26 cellular contexts compared by ENCODE assay signal in the genomic region with DNA sequence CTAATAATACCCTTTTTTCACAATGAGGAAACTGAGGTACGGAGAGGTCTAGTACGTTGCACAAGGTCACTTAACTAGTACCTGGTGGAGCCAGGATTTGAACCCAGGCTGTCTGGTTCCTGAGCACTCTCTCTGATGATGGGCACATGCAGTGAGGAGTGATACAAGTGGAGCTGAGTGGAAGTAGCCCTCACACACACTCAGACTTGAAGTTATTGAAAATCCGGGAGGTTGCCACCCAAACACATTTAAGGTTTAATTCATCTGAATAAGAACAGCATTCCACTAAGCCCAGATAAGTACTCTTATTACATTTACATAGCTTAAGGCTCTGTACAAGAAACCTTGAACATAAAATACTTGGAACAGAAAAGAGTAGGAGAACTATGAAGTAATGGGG. TPM values are rescaled to one million over a fixed set of nuclear protein-coding genes. Genes with fewer than 3 reads are reported as not detected.
DNase-seq lines count a peak whose midpoint lies in the region; ATAC-seq, FAIRE-seq and TF ChIP-seq lines count a peak whose summit lies in the region.
"Had no signal": no experiment of that assay in that cellular context is flagged by ENCODE, and none has a peak within 500 bp of the region (broad histone marks: within the 10 kb centered on the region; RNA-seq: fewer than 3 reads in every experiment).

No MANE protein-coding gene starts in this region.

- TF ChIP-seq RAD21 in K562 (CRISPR knock-in tag; conservative IDR thresholded peaks at IDR 0.05 in 1 of 2, IDR thresholded peaks at IDR 0.05 in 1 of 2), result no peak

- in situ Hi-C loops in K562 (cut with MboI), result no loop called here

- H3K36me3 ChIP-seq in K562 (ENCODE audit: control insufficient read depth, insufficient read depth, low read length) (no peaks in the 10 kb centered on the region), upper lobe of left lung (no peaks in the 10 kb centered on the region)
- H3K36me3 ChIP-seq: BE2C, brain microvascular endothelial cell, colonic mucosa had no signal

- H3K4me3 Mint-ChIP-seq in activated CD4-positive, alpha-beta T cell treated with anti-CD3 and anti-CD28 coated beads, Interleukin-2, amount 10 ng/mL, durations not matched to agents 24 days and 14 days, result peak overlapping the region; percentile 84
- H3K4me3 Mint-ChIP-seq in T-helper 1 cell treated with Interleukin-12 subunit alpha and Interleukin-12 subunit beta and Interleukin-4 antibody, amounts not matched to agents 30 μg/mL and 1 μg/mL, for 36 hours, result peak overlapping the region; percentile 98
- H3K4me3 Mint-ChIP-seq in stimulated activated effector memory CD8-positive, alpha-beta T cell treated with anti-CD3 and anti-CD28 coated beads, Interleukin-12 subunit alpha, Interleukin-12 subunit beta, amount 100 ng/mL, for 72 hours, result peak overlapping the region; percentile 72

- ATAC-seq in K562 (no peak), esophagus mucosa (no peak), upper lobe of left lung (ENCODE audit: low FRiP score in 2 of 2) (no peak), GM19452 (IDR thresholded peaks at IDR 0.05; ENCODE audit: unreplicated experiment) (no peak)
- ATAC-seq in stimulated activated effector memory CD8-positive, alpha-beta T cell treated with anti-CD3 and anti-CD28 coated beads, Interleukin-12 subunit alpha, Interleukin-12 subunit beta, amount 100 ng/mL, for 72 hours, result no peak

- no TSS peak for BruUV-seq in K562 (replicated peaks; lab: Mats Ljungman, UMichigan)

- DNase-seq in activated CD4-positive, alpha-beta T cell treated with anti-CD3 and anti-CD28 coated beads, Interleukin-2, amount 10 ng/mL, durations not matched to agents 24 days and 14 days, result peak; percentile 70
- no peak for DNase-seq in activated CD4-positive, alpha-beta T cell treated with anti-CD3 and anti-CD28 coated beads, Interleukin-2, amount 50 U/mL, for 1 hour
- no peak for DNase-seq in K562 (ENCODE audit: extremely low read depth in 1 of 4, low spot score in 3 of 4)
- DNase-seq in stimulated activated effector memory CD8-positive, alpha-beta T cell treated with anti-CD3 and anti-CD28 coated beads, Interleukin-12 subunit alpha, Interleukin-12 subunit beta, amount 100 ng/mL, for 72 hours (ENCODE audit: low spot score in 2 of 2), result no peak
- no peak for DNase-seq in upper lobe of left lung
- DNase-seq: activated CD8-positive, alpha-beta memory T cell treated with anti-CD3 and anti-CD28 coated beads for 24 hours; BE2C; brain microvascular endothelial cell; colonic mucosa; GDM1; islet precursor cell; Karpas-422; NCI-H1092; NCI-H2171 treated with DMSO at 0.1 percent for 48 hours; posterior cingulate gyrus; Right ventricle myocardium superior; stimulated activated CD4-positive, alpha-beta T cell treated with anti-CD3 and anti-CD28 coated beads, Interleukin-1b, Interleukin-23, amount 100 ng/mL, for 48 hours had no signal

- H2AFZ ChIP-seq in K562 (ENCODE audit: low read depth, low read length), result peak overlapping the region; percentile 78
- H2AFZ ChIP-seq: hepatocyte had no signal

- peaks cover 91% of the 10 kb centered on the region; the same call in 2 of the 3 replicates for H3K79me2 ChIP-seq in K562 (ENCODE audit: control insufficient read depth, insufficient read depth, low read length)
- H3K79me2 ChIP-seq: hepatocyte had no signal

- H3K4me1 Mint-ChIP-seq in activated CD4-positive, alpha-beta T cell treated with anti-CD3 and anti-CD28 coated beads, Interleukin-2, amount 10 ng/mL, durations not matched to agents 24 days and 14 days, result peaks cover 55% of the 10 kb centered on the region
- peaks cover 57% of the 10 kb centered on the region for H3K4me1 Mint-ChIP-seq in T-helper 1 cell treated with Interleukin-12 subunit alpha and Interleukin-12 subunit beta and Interleukin-4 antibody, amounts not matched to agents 30 μg/mL and 1 μg/mL, for 36 hours (ENCODE audit: low read depth)
- peaks cover 47% of the 10 kb centered on the region for H3K4me1 Mint-ChIP-seq in stimulated activated effector memory CD8-positive, alpha-beta T cell treated with anti-CD3 and anti-CD28 coated beads, Interleukin-12 subunit alpha, Interleukin-12 subunit beta, amount 100 ng/mL, for 72 hours

- H3K4me3 ChIP-seq in K562, result no peak overlapping the region
- H3K4me3 ChIP-seq in upper lobe of left lung, result no peak overlapping the region
- H3K4me3 ChIP-seq: hepatocyte, lung had no signal

- H4K20me1 ChIP-seq in K562 (replicated peaks; ENCODE audit: control insufficient read depth, insufficient read depth, low read length), result no peaks in the 10 kb centered on the region

- FAIRE-seq in K562 (lab: Jason Lieb, UNC), result no peak
- FAIRE-seq: A204.1, H1, urothelium cell line had no signal

- H3K27ac ChIP-seq in K562 (ENCODE audit: extremely low read depth, low read depth, low read length) (peak overlapping the region; percentile 73; the same call in 1 of the 3 replicates), upper lobe of left lung (no peak overlapping the region)
- H3K27ac ChIP-seq: brain microvascular endothelial cell, colonic mucosa, hepatocyte had no signal

- peak overlapping the region; percentile 38 to 52; a peak in 3 of 4 replicates for H3K9ac ChIP-seq in K562 (ENCODE audit: insufficient read depth in 1 of 2, low read depth in 2 of 2, low read length in 2 of 2)

- H3K27me3 Mint-ChIP-seq in activated CD4-positive, alpha-beta T cell treated with anti-CD3 and anti-CD28 coated beads, Interleukin-2, amount 10 ng/mL, durations not matched to agents 24 days and 14 days, result no peaks in the 10 kb centered on the region
- H3K27me3 Mint-ChIP-seq in T-helper 1 cell treated with Interleukin-12 subunit alpha and Interleukin-12 subunit beta and Interleukin-4 antibody, amounts not matched to agents 30 μg/mL and 1 μg/mL, for 36 hours (ENCODE audit: low read depth), result no peaks in the 10 kb centered on the region

- H3K4me2 ChIP-seq in K562 (ENCODE audit: insufficient read depth, low read length), result peak overlapping the region; percentile 50
- H3K4me2 ChIP-seq: hepatocyte had no signal

- peak overlapping the region; percentile 91 for H3K27ac Mint-ChIP-seq in activated CD4-positive, alpha-beta T cell treated with anti-CD3 and anti-CD28 coated beads, Interleukin-2, amount 10 ng/mL, durations not matched to agents 24 days and 14 days
- peak overlapping the region; percentile 91 for H3K27ac Mint-ChIP-seq in T-helper 1 cell treated with Interleukin-12 subunit alpha and Interleukin-12 subunit beta and Interleukin-4 antibody, amounts not matched to agents 30 μg/mL and 1 μg/mL, for 36 hours
- peak overlapping the region; percentile 97 for H3K27ac Mint-ChIP-seq in stimulated activated effector memory CD8-positive, alpha-beta T cell treated with anti-CD3 and anti-CD28 coated beads, Interleukin-12 subunit alpha, Interleukin-12 subunit beta, amount 100 ng/mL, for 72 hours

- 12% methylated on average over 3 of the region's 3 CpGs for WGBS in K562 (ENCODE audit: insufficient coverage, low coverage, missing lambda C conversion rate)
- 65 to 68% methylated on average over 3 of the region's 3 CpGs for WGBS in upper lobe of left lung, 2 donors

- no peaks in the 10 kb centered on the region for H3K9me1 ChIP-seq in K562 (ENCODE audit: control insufficient read depth, insufficient read depth, low read length)

- H3K27me3 ChIP-seq in K562 (ENCODE audit: control insufficient read depth in 2 of 2, insufficient read depth in 2 of 2, low read length in 2 of 2) (no peaks in the 10 kb centered on the region), upper lobe of left lung (no peaks in the 10 kb centered on the region)

- no peak for TF ChIP-seq POLR2A in K562 (conservative IDR thresholded peaks at IDR 0.05)
- no peak for TF ChIP-seq POLR2A in upper lobe of left lung (IDR thresholded peaks at IDR 0.05)

- CTCF ChIA-PET in K562 (lab: Yijun Ruan, JAX; ENCODE audit: low intra/inter-chr PET ratio), result no interaction called here

- peaks cover 7% of the 10 kb centered on the region for H3K36me3 Mint-ChIP-seq in activated CD4-positive, alpha-beta T cell treated with anti-CD3 and anti-CD28 coated beads, Interleukin-2, amount 10 ng/mL, durations not matched to agents 24 days and 14 days (ENCODE audit: low read depth)
- H3K36me3 Mint-ChIP-seq in T-helper 1 cell treated with Interleukin-12 subunit alpha and Interleukin-12 subunit beta and Interleukin-4 antibody, amounts not matched to agents 30 μg/mL and 1 μg/mL, for 36 hours (ENCODE audit: low read depth), result peaks cover 50% of the 10 kb centered on the region
- peaks cover 43% of the 10 kb centered on the region for H3K36me3 Mint-ChIP-seq in stimulated activated effector memory CD8-positive, alpha-beta T cell treated with anti-CD3 and anti-CD28 coated beads, Interleukin-12 subunit alpha, Interleukin-12 subunit beta, amount 100 ng/mL, for 72 hours

- no peaks in the 10 kb centered on the region for H3K9me3 ChIP-seq in K562 (replicated peaks; ENCODE audit: control insufficient read depth, insufficient read depth, low read depth, low read length)
- H3K9me3 ChIP-seq in upper lobe of left lung, result no peaks in the 10 kb centered on the region
- H3K9me3 ChIP-seq: BE2C, colonic mucosa had no signal

- intact Hi-C loops in activated CD4-positive, alpha-beta T cell treated with anti-CD3 and anti-CD28 coated beads, Interleukin-2, amount 10 ng/mL, durations not matched to agents 24 days and 14 days (cut with micrococcal nuclease), result loop anchor here (1.0 to 10.0 kb wide), 2 partner anchors 15 to 269 kb away; a partner anchor contains a TSS
- intact Hi-C loops in K562 (cut with micrococcal nuclease), result no loop called here

- no peaks in the 10 kb centered on the region for H3K9me3 Mint-ChIP-seq in activated CD4-positive, alpha-beta T cell treated with anti-CD3 and anti-CD28 coated beads, Interleukin-2, amount 10 ng/mL, durations not matched to agents 24 days and 14 days
- peaks cover 3% of the 10 kb centered on the region for H3K9me3 Mint-ChIP-seq in T-helper 1 cell treated with Interleukin-12 subunit alpha and Interleukin-12 subunit beta and Interleukin-4 antibody, amounts not matched to agents 30 μg/mL and 1 μg/mL, for 36 hours
- no peaks in the 10 kb centered on the region for H3K9me3 Mint-ChIP-seq in stimulated activated effector memory CD8-positive, alpha-beta T cell treated with anti-CD3 and anti-CD28 coated beads, Interleukin-12 subunit alpha, Interleukin-12 subunit beta, amount 100 ng/mL, for 72 hours

- no peak for TF ChIP-seq EP300 in K562 (IDR thresholded peaks at IDR 0.05; ENCODE audit: low read length)
- TF ChIP-seq EP300 in upper lobe of left lung (IDR thresholded peaks at IDR 0.05), result no peak

- peaks cover 0 to 12% of the 10 kb centered on the region in 2 experiments; a peak in 4 of 5 replicates for H3K4me1 ChIP-seq in K562 (replicated peaks in 1 of 2; ENCODE audit: control insufficient read depth in 2 of 2, insufficient read depth in 2 of 2, low read length in 2 of 2)
- no peaks in the 10 kb centered on the region for H3K4me1 ChIP-seq in upper lobe of left lung
- H3K4me1 ChIP-seq: BE2C, colonic mucosa had no signal

- POLR2A ChIA-PET in K562 (lab: Yijun Ruan, JAX), result interaction anchor here (1.1 to 1.6 kb wide), 2 partner anchors 11 to 48 kb away, joined by 3 to 6 read pairs; no protein-coding TSS in a partner anchor

- TF ChIP-seq CTCF in K562 (IDR thresholded peaks at IDR 0.05 in 2 of 3, conservative IDR thresholded peaks at IDR 0.05 in 1 of 3; ENCODE audit: insufficient read depth in 2 of 3, low read depth in 1 of 3, low read length in 3 of 3) (no peak), upper lobe of left lung (IDR thresholded peaks at IDR 0.05) (no peak)

RNA-seq across cellular contexts. Expression of a gene that starts 4.8 kb away (rescaled TPM):
- 34.4 and 38.4 TPM in 2 replicates for total RNA-seq in activated CD4-positive, alpha-beta T cell treated with anti-CD3 and anti-CD28 coated beads, Interleukin-2, amount 10 ng/mL, durations not matched to agents 24 days and 14 days
- total RNA-seq in K562 (2011; cell fraction: chromatin; rRNA removed; ENCODE audit: low replicate concordance), result 119 and 120 TPM in 2 replicates
- total RNA-seq in K562 (2011; cell fraction: nucleolus; rRNA removed), result 83.6 and 92.2 TPM in 2 replicates
- 114 and 167 TPM in 2 replicates for total RNA-seq in K562 (2011; cell fraction: nucleoplasm; rRNA removed)
- total RNA-seq in K562 (2014; rRNA removed) (67.9 and 83.1 TPM in 2 replicates), K562 (2014; rRNA removed; fragmentation: Illumina TruSeq; extraction: Trizol) (43.0 and 46.6 TPM in 2 replicates), K562 (2015; rRNA removed; fragmentation: Illumina TruSeq; extraction: Trizol) (29.5 and 30.2 TPM in 2 replicates), K562 (2021) (62.2 and 71.4 TPM in 2 replicates), esophagus mucosa (0.92 TPM), upper lobe of left lung (10 to 100 TPM in 1 of 6 donors, 1 to 10 TPM in 5; 3.2 to 22.0 (median 7.2) TPM)
- polyA plus RNA-seq in K562 (2011; rRNA removed) (22.0 and 60.4 TPM in 2 replicates), K562 (2014; fragmentation: Illumina TruSeq; extraction: Trizol) (67.6 and 69.5 TPM in 2 replicates), K562 (2014; fragmentation: Nextera tagmentation; extraction: Ambion mirVana) (1 to 10 TPM; 4.8 to 8.8 TPM), K562 (2014; rRNA removed) (76.8 and 88.7 TPM in 2 replicates)
- polyA plus RNA-seq in K562 (2011; cell fraction: cytosol; rRNA removed), result 20.3 and 83.5 TPM in 2 replicates
- 34.5 and 117 TPM in 2 replicates for polyA plus RNA-seq in K562 (2011; cell fraction: nucleus; rRNA removed)
- 57.6 and 120 TPM in 2 replicates for polyA plus RNA-seq in K562 (2012)
- polyA minus RNA-seq in K562 (2011; rRNA and poly(A)+ RNA removed), result 22.0 and 65.1 TPM in 2 replicates
- polyA minus RNA-seq in K562 (2011; cell fraction: cytosol; rRNA and poly(A)+ RNA removed), result 15.4 and 43.7 TPM in 2 replicates
- polyA minus RNA-seq in K562 (2011; cell fraction: nucleus; rRNA and poly(A)+ RNA removed), result 24.7 and 46.7 TPM in 2 replicates
- total RNA-seq: H1, hepatocyte had no signal

RNA-seq across cellular contexts. Expression of a gene that starts 12.1 kb away (rescaled TPM):
- 0.09 and 0.56 TPM in 2 replicates for total RNA-seq in activated CD4-positive, alpha-beta T cell treated with anti-CD3 and anti-CD28 coated beads, Interleukin-2, amount 10 ng/mL, durations not matched to agents 24 days and 14 days
- total RNA-seq in K562 (2011; cell fraction: chromatin; rRNA removed; ENCODE audit: low replicate concordance), result 0.25 TPM in 1 of 2 replicates, not detected in the other
- total RNA-seq in K562 (2011; cell fraction: nucleolus; rRNA removed), result not detected in 2 replicates
- not detected in 2 replicates for total RNA-seq in K562 (2011; cell fraction: nucleoplasm; rRNA removed)
- total RNA-seq in K562 (2014; rRNA removed) (0.18 and 0.29 TPM in 2 replicates), K562 (2014; rRNA removed; fragmentation: Illumina TruSeq; extraction: Trizol) (0.29 and 0.36 TPM in 2 replicates), K562 (2015; rRNA removed; fragmentation: Illumina TruSeq; extraction: Trizol) (0.43 and 0.75 TPM in 2 replicates), K562 (2021) (0.20 and 0.22 TPM in 2 replicates), esophagus mucosa (not detected), upper lobe of left lung (under 1 TPM in 1 of 6 donors, not detected in 5; 0.09 TPM)
- polyA plus RNA-seq in K562 (2011; rRNA removed) (0.05 and 0.13 TPM in 2 replicates), K562 (2014; fragmentation: Illumina TruSeq; extraction: Trizol) (0.25 and 0.37 TPM in 2 replicates), K562 (2014; fragmentation: Nextera tagmentation; extraction: Ambion mirVana) (under 1 TPM; 0.27 to 0.35 TPM), K562 (2014; rRNA removed) (0.23 and 0.98 TPM in 2 replicates)
- 0.07 TPM in 1 of 2 replicates, not detected in the other for polyA plus RNA-seq in K562 (2011; cell fraction: cytosol; rRNA removed)
- polyA plus RNA-seq in K562 (2011; cell fraction: nucleus; rRNA removed), result not detected in 2 replicates
- 0.27 and 0.35 TPM in 2 replicates for polyA plus RNA-seq in K562 (2012)
- 0.25 TPM in 1 of 2 replicates, not detected in the other for polyA minus RNA-seq in K562 (2011; rRNA and poly(A)+ RNA removed)
- polyA minus RNA-seq in K562 (2011; cell fraction: cytosol; rRNA and poly(A)+ RNA removed), result not detected in 2 replicates
- not detected in 2 replicates for polyA minus RNA-seq in K562 (2011; cell fraction: nucleus; rRNA and poly(A)+ RNA removed)
- total RNA-seq: colonic mucosa, H1, hepatocyte, HT1080, Right ventricle myocardium superior had no signal
- polyA plus RNA-seq: H1, hepatocyte had no signal

RNA-seq across cellular contexts. Expression of a gene that starts 54.5 kb away (rescaled TPM):
- total RNA-seq in activated CD4-positive, alpha-beta T cell treated with anti-CD3 and anti-CD28 coated beads, Interleukin-2, amount 10 ng/mL, durations not matched to agents 24 days and 14 days, result 0.90 and 0.96 TPM in 2 replicates
- total RNA-seq in K562 (2011; cell fraction: chromatin; rRNA removed; ENCODE audit: low replicate concordance), result 16.1 and 33.1 TPM in 2 replicates
- 8.2 and 8.4 TPM in 2 replicates for total RNA-seq in K562 (2011; cell fraction: nucleolus; rRNA removed)
- total RNA-seq in K562 (2011; cell fraction: nucleoplasm; rRNA removed), result 15.8 and 17.9 TPM in 2 replicates
- total RNA-seq in K562 (2014; rRNA removed), result 12.0 and 14.2 TPM in 2 replicates
- total RNA-seq in K562 (2014; rRNA removed; fragmentation: Illumina TruSeq; extraction: Trizol), result 13.9 and 17.0 TPM in 2 replicates
- total RNA-seq in K562 (2015; rRNA removed; fragmentation: Illumina TruSeq; extraction: Trizol), result 5.3 and 5.6 TPM in 2 replicates
- total RNA-seq in K562 (2021), result 11.2 and 12.8 TPM in 2 replicates
- 3.2 and 10.9 TPM in 2 replicates for polyA plus RNA-seq in K562 (2011; rRNA removed)
- polyA plus RNA-seq in K562 (2011; cell fraction: cytosol; rRNA removed), result 1.0 and 1.5 TPM in 2 replicates
- polyA plus RNA-seq in K562 (2011; cell fraction: nucleus; rRNA removed), result 1.7 and 4.9 TPM in 2 replicates
- polyA plus RNA-seq in K562 (2012), result 4.9 and 8.2 TPM in 2 replicates
- polyA plus RNA-seq in K562 (2014; fragmentation: Illumina TruSeq; extraction: Trizol), result 9.4 and 11.8 TPM in 2 replicates
- 1 to 10 TPM; 5.7 to 8.7 TPM for polyA plus RNA-seq in K562 (2014; fragmentation: Nextera tagmentation; extraction: Ambion mirVana)
- 13.2 and 14.5 TPM in 2 replicates for polyA plus RNA-seq in K562 (2014; rRNA removed)
- polyA minus RNA-seq in K562 (2011; rRNA and poly(A)+ RNA removed), result 4.7 and 10.9 TPM in 2 replicates
- polyA minus RNA-seq in K562 (2011; cell fraction: cytosol; rRNA and poly(A)+ RNA removed), result 1.0 and 3.1 TPM in 2 replicates
- polyA minus RNA-seq in K562 (2011; cell fraction: nucleus; rRNA and poly(A)+ RNA removed), result 2.2 and 2.6 TPM in 2 replicates
- total RNA-seq in esophagus mucosa, result 0.24 TPM
- 1 to 10 TPM in 2 of 6 donors, under 1 TPM in 3, not detected in 1; 0.24 to 2.3 (median 0.76) TPM for total RNA-seq in upper lobe of left lung
- total RNA-seq: H1, hepatocyte, HT1080, Right ventricle myocardium superior had no signal
- polyA plus RNA-seq: H1, hepatocyte had no signal
